In genomic region chr4:185204238-185204910, GRCh38 we compare ENCODE assay signal across 1 cellular context.
TF ChIP-seq lines count a peak whose summit lies in the region.

No MANE protein-coding gene starts in this region.

TF ChIP-seq in H1, 55 proteins besides CTCF, POLR2A, EP300 and RAD21:
- no peak for TF ChIP-seq RBBP5 (IDR thresholded peaks at IDR 0.05; ENCODE audit: borderline replicate concordance, low read depth, low read length)
- TF ChIP-seq SP2 (IDR thresholded peaks at IDR 0.05; ENCODE audit: low read length), result no peak
- no peak for TF ChIP-seq NANOG (IDR thresholded peaks at IDR 0.05; ENCODE audit: insufficient read depth, low read depth, low read length, poor library complexity, severe bottlenecking)
- no peak for TF ChIP-seq RXRA (IDR thresholded peaks at IDR 0.05; ENCODE audit: insufficient read depth, low read depth, low read length)
- TF ChIP-seq EGR1 (IDR thresholded peaks at IDR 0.05; ENCODE audit: borderline replicate concordance, low read depth, low read length), result no peak
- no peak for TF ChIP-seq BRCA1 (IDR thresholded peaks at IDR 0.05; ENCODE audit: low read depth, low read length)
- no peak for TF ChIP-seq CTBP2 (IDR thresholded peaks at IDR 0.05; ENCODE audit: borderline replicate concordance, insufficient read depth, insufficient read length, low read length)
- no peak for TF ChIP-seq SUZ12 (IDR thresholded peaks at IDR 0.05; ENCODE audit: low read length)
- no peak for TF ChIP-seq CREB1 (IDR thresholded peaks at IDR 0.05)
- TF ChIP-seq BACH1 (IDR thresholded peaks at IDR 0.05; ENCODE audit: low read length), result no peak
- no peak for TF ChIP-seq MAX (IDR thresholded peaks at IDR 0.05)
- TF ChIP-seq TEAD4 (IDR thresholded peaks at IDR 0.05; ENCODE audit: low read depth, low read length), result no peak
- 0 out of 4 replicates have a peak, but pooled peaks of 1 of the 2 experiments have one; percentile 58 for TF ChIP-seq SIN3A (conservative IDR thresholded peaks at IDR 0.05 in 1 of 2, IDR thresholded peaks at IDR 0.05 in 1 of 2; ENCODE audit: low read depth in 1 of 2, low read length in 2 of 2)
- no peak for TF ChIP-seq NRF1 (IDR thresholded peaks at IDR 0.05; ENCODE audit: low read depth, low read length)
- TF ChIP-seq TAF1 (IDR thresholded peaks at IDR 0.05; ENCODE audit: low read depth, low read length), result peak; percentile 11; the same call in 1 of the 2 replicates
- TF ChIP-seq, protein P1, sequence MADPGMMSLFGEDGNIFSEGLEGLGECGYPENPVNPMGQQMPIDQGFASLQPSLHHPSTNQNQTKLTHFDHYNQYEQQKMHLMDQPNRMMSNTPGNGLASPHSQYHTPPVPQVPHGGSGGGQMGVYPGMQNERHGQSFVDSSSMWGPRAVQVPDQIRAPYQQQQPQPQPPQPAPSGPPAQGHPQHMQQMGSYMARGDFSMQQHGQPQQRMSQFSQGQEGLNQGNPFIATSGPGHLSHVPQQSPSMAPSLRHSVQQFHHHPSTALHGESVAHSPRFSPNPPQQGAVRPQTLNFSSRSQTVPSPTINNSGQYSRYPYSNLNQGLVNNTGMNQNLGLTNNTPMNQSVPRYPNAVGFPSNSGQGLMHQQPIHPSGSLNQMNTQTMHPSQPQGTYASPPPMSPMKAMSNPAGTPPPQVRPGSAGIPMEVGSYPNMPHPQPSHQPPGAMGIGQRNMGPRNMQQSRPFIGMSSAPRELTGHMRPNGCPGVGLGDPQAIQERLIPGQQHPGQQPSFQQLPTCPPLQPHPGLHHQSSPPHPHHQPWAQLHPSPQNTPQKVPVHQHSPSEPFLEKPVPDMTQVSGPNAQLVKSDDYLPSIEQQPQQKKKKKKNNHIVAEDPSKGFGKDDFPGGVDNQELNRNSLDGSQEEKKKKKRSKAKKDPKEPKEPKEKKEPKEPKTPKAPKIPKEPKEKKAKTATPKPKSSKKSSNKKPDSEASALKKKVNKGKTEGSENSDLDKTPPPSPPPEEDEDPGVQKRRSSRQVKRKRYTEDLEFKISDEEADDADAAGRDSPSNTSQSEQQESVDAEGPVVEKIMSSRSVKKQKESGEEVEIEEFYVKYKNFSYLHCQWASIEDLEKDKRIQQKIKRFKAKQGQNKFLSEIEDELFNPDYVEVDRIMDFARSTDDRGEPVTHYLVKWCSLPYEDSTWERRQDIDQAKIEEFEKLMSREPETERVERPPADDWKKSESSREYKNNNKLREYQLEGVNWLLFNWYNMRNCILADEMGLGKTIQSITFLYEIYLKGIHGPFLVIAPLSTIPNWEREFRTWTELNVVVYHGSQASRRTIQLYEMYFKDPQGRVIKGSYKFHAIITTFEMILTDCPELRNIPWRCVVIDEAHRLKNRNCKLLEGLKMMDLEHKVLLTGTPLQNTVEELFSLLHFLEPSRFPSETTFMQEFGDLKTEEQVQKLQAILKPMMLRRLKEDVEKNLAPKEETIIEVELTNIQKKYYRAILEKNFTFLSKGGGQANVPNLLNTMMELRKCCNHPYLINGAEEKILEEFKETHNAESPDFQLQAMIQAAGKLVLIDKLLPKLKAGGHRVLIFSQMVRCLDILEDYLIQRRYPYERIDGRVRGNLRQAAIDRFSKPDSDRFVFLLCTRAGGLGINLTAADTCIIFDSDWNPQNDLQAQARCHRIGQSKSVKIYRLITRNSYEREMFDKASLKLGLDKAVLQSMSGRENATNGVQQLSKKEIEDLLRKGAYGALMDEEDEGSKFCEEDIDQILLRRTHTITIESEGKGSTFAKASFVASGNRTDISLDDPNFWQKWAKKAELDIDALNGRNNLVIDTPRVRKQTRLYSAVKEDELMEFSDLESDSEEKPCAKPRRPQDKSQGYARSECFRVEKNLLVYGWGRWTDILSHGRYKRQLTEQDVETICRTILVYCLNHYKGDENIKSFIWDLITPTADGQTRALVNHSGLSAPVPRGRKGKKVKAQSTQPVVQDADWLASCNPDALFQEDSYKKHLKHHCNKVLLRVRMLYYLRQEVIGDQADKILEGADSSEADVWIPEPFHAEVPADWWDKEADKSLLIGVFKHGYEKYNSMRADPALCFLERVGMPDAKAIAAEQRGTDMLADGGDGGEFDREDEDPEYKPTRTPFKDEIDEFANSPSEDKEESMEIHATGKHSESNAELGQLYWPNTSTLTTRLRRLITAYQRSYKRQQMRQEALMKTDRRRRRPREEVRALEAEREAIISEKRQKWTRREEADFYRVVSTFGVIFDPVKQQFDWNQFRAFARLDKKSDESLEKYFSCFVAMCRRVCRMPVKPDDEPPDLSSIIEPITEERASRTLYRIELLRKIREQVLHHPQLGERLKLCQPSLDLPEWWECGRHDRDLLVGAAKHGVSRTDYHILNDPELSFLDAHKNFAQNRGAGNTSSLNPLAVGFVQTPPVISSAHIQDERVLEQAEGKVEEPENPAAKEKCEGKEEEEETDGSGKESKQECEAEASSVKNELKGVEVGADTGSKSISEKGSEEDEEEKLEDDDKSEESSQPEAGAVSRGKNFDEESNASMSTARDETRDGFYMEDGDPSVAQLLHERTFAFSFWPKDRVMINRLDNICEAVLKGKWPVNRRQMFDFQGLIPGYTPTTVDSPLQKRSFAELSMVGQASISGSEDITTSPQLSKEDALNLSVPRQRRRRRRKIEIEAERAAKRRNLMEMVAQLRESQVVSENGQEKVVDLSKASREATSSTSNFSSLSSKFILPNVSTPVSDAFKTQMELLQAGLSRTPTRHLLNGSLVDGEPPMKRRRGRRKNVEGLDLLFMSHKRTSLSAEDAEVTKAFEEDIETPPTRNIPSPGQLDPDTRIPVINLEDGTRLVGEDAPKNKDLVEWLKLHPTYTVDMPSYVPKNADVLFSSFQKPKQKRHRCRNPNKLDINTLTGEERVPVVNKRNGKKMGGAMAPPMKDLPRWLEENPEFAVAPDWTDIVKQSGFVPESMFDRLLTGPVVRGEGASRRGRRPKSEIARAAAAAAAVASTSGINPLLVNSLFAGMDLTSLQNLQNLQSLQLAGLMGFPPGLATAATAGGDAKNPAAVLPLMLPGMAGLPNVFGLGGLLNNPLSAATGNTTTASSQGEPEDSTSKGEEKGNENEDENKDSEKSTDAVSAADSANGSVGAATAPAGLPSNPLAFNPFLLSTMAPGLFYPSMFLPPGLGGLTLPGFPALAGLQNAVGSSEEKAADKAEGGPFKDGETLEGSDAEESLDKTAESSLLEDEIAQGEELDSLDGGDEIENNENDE (IDR thresholded peaks at IDR 0.05; ENCODE audit: insufficient replicate concordance, low read length), result no peak
- no peak for TF ChIP-seq ATF3 (IDR thresholded peaks at IDR 0.05; ENCODE audit: insufficient read depth, low read depth, low read length)
- TF ChIP-seq HDAC6 (IDR thresholded peaks at IDR 0.05; ENCODE audit: low read depth, low read length), result no peak
- peak; percentile 63 for TF ChIP-seq SAP30 (IDR thresholded peaks at IDR 0.05; ENCODE audit: insufficient read depth, insufficient replicate concordance, low read length)
- TF ChIP-seq BCL11A (IDR thresholded peaks at IDR 0.05; ENCODE audit: low read depth in 2 of 2, low read length in 2 of 2), result no peak
- no peak for TF ChIP-seq JUND (IDR thresholded peaks at IDR 0.05; ENCODE audit: low read length)
- TF ChIP-seq CBX8 (IDR thresholded peaks at IDR 0.05; ENCODE audit: borderline replicate concordance, low read depth, low read length), result no peak
